11 cellular contexts compared by ENCODE assay signal in genomic region chr9:36665921-36666429, GRCh38.
DNase-seq lines count a peak whose midpoint lies in the region; ATAC-seq, FAIRE-seq and TF ChIP-seq lines count a peak whose summit lies in the region.
"Had no signal": no experiment of that assay in that cellular context is flagged by ENCODE, and none has a peak within 500 bp of the region (broad histone marks: within the 10 kb centered on the region; RNA-seq: fewer than 3 reads in every experiment).

No MANE protein-coding gene starts in this region.

- H4K8ac ChIP-seq in mesendoderm (ENCODE audit: low read depth, low read length) = no peak overlapping the region

- H2BK15ac ChIP-seq in mesendoderm (replicated peaks; ENCODE audit: low read depth) = no peak overlapping the region

- H3K4me1 Mint-ChIP-seq in activated T-cell treated with anti-CD3 and anti-CD28 coated beads, Interleukin-2, amount 50 U/mL, for 4 hours (ENCODE audit: low read depth) = peaks cover 11% of the 10 kb centered on the region

- ATAC-seq in GM21723 (IDR thresholded peaks at IDR 0.05; ENCODE audit: unreplicated experiment) = peak; percentile 79
- ATAC-seq in activated T-cell treated with anti-CD3 and anti-CD28 coated beads, Interleukin-2, amount 50 U/mL, for 4 hours = no peak

- no peak overlapping the region for H4K5ac ChIP-seq in mesendoderm (ENCODE audit: low read length)

- H2BK120ac ChIP-seq in mesendoderm (ENCODE audit: low read depth, low read length) = no peak overlapping the region

- H3K27me3 ChIP-seq in mesendoderm (ENCODE audit: insufficient read depth, low read length, poor library complexity) = no peaks in the 10 kb centered on the region
- H3K27me3 ChIP-seq: hepatocyte had no signal

- peaks cover 5% of the 10 kb centered on the region for H3K36me3 ChIP-seq in mesendoderm (ENCODE audit: control insufficient read depth, insufficient read depth, low read length)

- no peak overlapping the region for H2AK5ac ChIP-seq in mesendoderm (ENCODE audit: low read length)

- H3K4me3 ChIP-seq in mesendoderm (ENCODE audit: low read length) = no peak overlapping the region
- H3K4me3 ChIP-seq: hepatocyte had no signal

- FAIRE-seq in GM12892 (lab: Jason Lieb, UNC) = peak; percentile 92

- no peak overlapping the region for H3K23ac ChIP-seq in mesendoderm (ENCODE audit: low read length)

- no peaks in the 10 kb centered on the region for H3K36me3 Mint-ChIP-seq in activated T-cell treated with anti-CD3 and anti-CD28 coated beads, Interleukin-2, amount 50 U/mL, for 4 hours (ENCODE audit: insufficient read depth)

- DNase-seq in GM12892 (ENCODE audit: insufficient read length) (no peak), M059J (ENCODE audit: low read depth) (peak; percentile 84), erythroblast (lab: John Stamatoyannopoulos, UW) (peak; percentile 60 to 79), superior temporal gyrus (ENCODE audit: extremely low spot score) (no peak), NCI-H526 (lab: John Stamatoyannopoulos, UW) (no peak), mesendoderm (no peak)
- no peak for DNase-seq in activated T-cell treated with anti-CD3 and anti-CD28 coated beads, Interleukin-2, amount 50 U/mL, for 4 hours
- DNase-seq: activated T-cell treated with anti-CD3 and anti-CD28 coated beads for 4 hours, NCI-H1694 treated with DMSO at 0.1 percent for 48 hours had no signal

- no peak overlapping the region for H3K4me2 ChIP-seq in mesendoderm (ENCODE audit: low read length)
- H3K4me2 ChIP-seq: hepatocyte had no signal

- H3K4ac ChIP-seq in mesendoderm (ENCODE audit: low read depth, low read length) = no peak overlapping the region

- no peak for TF ChIP-seq POLR2A in GM12892 (IDR thresholded peaks at IDR 0.05; ENCODE audit: low read depth, low read length)
- no peak for TF ChIP-seq POLR2A in erythroblast (IDR thresholded peaks at IDR 0.05; ENCODE audit: low read length)

- no CpG with 5 or more reads among the region's 3 CpGs for WGBS in mesendoderm (ENCODE audit: extremely low coverage, insufficient coverage, low lambda C conversion rate)

- no peaks in the 10 kb centered on the region for H3K4me1 ChIP-seq in mesendoderm (ENCODE audit: control insufficient read depth, low read depth, low read length)

- no peaks in the 10 kb centered on the region for H3K79me2 ChIP-seq in mesendoderm (ENCODE audit: control insufficient read depth, insufficient read depth, low read length)
- H3K79me2 ChIP-seq: hepatocyte had no signal

- H3K18ac ChIP-seq in mesendoderm (ENCODE audit: low read length) = no peak overlapping the region

- no peaks in the 10 kb centered on the region for H3K79me1 ChIP-seq in mesendoderm (ENCODE audit: low read length)

- H3K4me3 Mint-ChIP-seq in activated T-cell treated with anti-CD3 and anti-CD28 coated beads, Interleukin-2, amount 50 U/mL, for 4 hours = no peak overlapping the region

- no peaks in the 10 kb centered on the region for H3K27me3 Mint-ChIP-seq in activated T-cell treated with anti-CD3 and anti-CD28 coated beads, Interleukin-2, amount 50 U/mL, for 4 hours (ENCODE audit: low read depth)

- no peak overlapping the region for H3K27ac ChIP-seq in mesendoderm (ENCODE audit: low read depth, low read length)
- H3K27ac ChIP-seq: hepatocyte had no signal

- no peaks in the 10 kb centered on the region for H3K9me3 Mint-ChIP-seq in activated T-cell treated with anti-CD3 and anti-CD28 coated beads, Interleukin-2, amount 50 U/mL, for 4 hours

- no peak overlapping the region for H3K9ac ChIP-seq in mesendoderm (ENCODE audit: low read length)

- H2BK5ac ChIP-seq in mesendoderm (ENCODE audit: low read length) = no peak overlapping the region

- H3K56ac ChIP-seq in mesendoderm (ENCODE audit: low read length) = no peak overlapping the region

Comparison
In these comparisons a context has a peak if more than half of its experiments do, and no peak if none do; other contexts are left out.
1. DNase-seq: peak in M059J (single experiment) and erythroblast (2 of 2); none in GM12892 (single experiment), activated T-cell treated with anti-CD3 and anti-CD28 coated beads, Interleukin-2, amount 50 U/mL, for 4 hours (single experiment), superior temporal gyrus (single experiment), NCI-H526 (0 of 2) and mesendoderm (single experiment).